Comparison of ENCODE assay signal across 12 cellular contexts in the genomic region with DNA sequence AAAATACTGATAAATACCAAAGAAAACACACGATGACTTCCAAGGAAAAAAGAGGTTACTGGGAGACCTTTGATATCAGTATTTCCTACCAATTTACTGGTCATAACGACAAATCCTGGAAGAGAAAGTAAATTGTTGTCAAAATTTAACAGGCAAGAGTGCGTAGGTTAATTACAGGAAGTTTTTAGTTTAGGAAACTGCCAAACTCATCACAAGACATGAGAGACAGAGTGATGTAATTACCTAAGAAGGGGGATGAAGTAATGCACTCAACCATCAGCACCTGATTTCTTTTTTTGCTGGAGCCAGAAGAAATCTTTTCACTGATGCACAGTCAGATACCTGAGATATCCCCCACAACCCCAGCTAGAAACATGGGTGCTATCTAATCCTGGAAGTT. TPM values are rescaled to one million over a fixed set of nuclear protein-coding genes. Genes with fewer than 3 reads are reported as not detected.
DNase-seq lines count a peak whose midpoint lies in the region; ATAC-seq lines count a peak whose summit lies in the region.
"Had no signal": no experiment of that assay in that cellular context is flagged by ENCODE, and none has a peak within 500 bp of the region (broad histone marks: within the 10 kb centered on the region; RNA-seq: fewer than 3 reads in every experiment).

No MANE protein-coding gene starts in this region.

- in situ Hi-C loops in GM23248 (cut with MboI), result no loop called here

- no peak overlapping the region for H4K91ac ChIP-seq in neuronal stem cell (ENCODE audit: low read depth, low read length, poor library complexity)

- no peaks in the 10 kb centered on the region for H3K79me2 ChIP-seq in GM23248 (ENCODE audit: insufficient read depth)

- no peaks in the 10 kb centered on the region for H3K9me2 ChIP-seq in GM23248 (ENCODE audit: insufficient read depth)

- H3K23ac ChIP-seq in neuronal stem cell (ENCODE audit: low read depth, low read length, poor library complexity), result no peak overlapping the region

- H3K27ac ChIP-seq in GM23248, result no peak overlapping the region
- H3K27ac ChIP-seq in neuronal stem cell (replicated peaks; ENCODE audit: low read length), result no peak overlapping the region
- H3K27ac ChIP-seq: thyroid gland had no signal

- H3K4ac ChIP-seq in neuronal stem cell (ENCODE audit: low read length), result no peak overlapping the region

- peak; percentile 30 for ATAC-seq in GM18498 (IDR thresholded peaks at IDR 0.05; ENCODE audit: unreplicated experiment)
- ATAC-seq in left colon, result peak; percentile 26
- ATAC-seq: SK-N-SH treated with all-trans-retinoic acid at 6 μM for 48 hours had no signal

- H3K9ac ChIP-seq in GM23248, result no peak overlapping the region
- H3K9ac ChIP-seq in neuronal stem cell (ENCODE audit: low read depth, low read length, poor library complexity), result no peak overlapping the region

- intact Hi-C loops in left colon (cut with DNase I, micrococcal nuclease), result no loop called here

- peaks cover 22% of the 10 kb centered on the region for H3K4me1 ChIP-seq in GM23248 (ENCODE audit: insufficient read depth)
- peaks cover 2 to 22% of the 10 kb centered on the region in 2 donors for H3K4me1 ChIP-seq in neuronal stem cell (ENCODE audit: control insufficient read depth in 2 of 2, insufficient read depth in 1 of 2, low read depth in 1 of 2, low read length in 2 of 2)
- H3K4me1 ChIP-seq: thyroid gland had no signal

- H3K18ac ChIP-seq in neuronal stem cell (ENCODE audit: low read length), result no peak overlapping the region

- no peak overlapping the region for H2BK15ac ChIP-seq in neuronal stem cell (ENCODE audit: low read length)

- DNase-seq in GM23248 (no peak), KG1 (lab: John Stamatoyannopoulos, UW) (peak; percentile 12), left colon (no peak), medulla oblongata (ENCODE audit: extremely low spot score) (no peak), neuronal stem cell (ENCODE audit: low spot score) (no peak), ureter (ENCODE audit: low spot score) (no peak)
- DNase-seq in activated effector memory CD4-positive, alpha-beta T cell treated with Interleukin-2 at 50 U/mL for 16 hours, result no peak
- DNase-seq: NCI-H2107, pancreas, thyroid gland had no signal

- no peaks in the 10 kb centered on the region for H3K79me1 ChIP-seq in neuronal stem cell (ENCODE audit: low read depth, low read length)

- H3K14ac ChIP-seq in neuronal stem cell (ENCODE audit: low read length), result no peak overlapping the region

- peaks cover 14% of the 10 kb centered on the region for H3F3A ChIP-seq in GM23248 (ENCODE audit: insufficient read depth)

- H4K20me1 ChIP-seq in GM23248 (ENCODE audit: insufficient read depth), result no peaks in the 10 kb centered on the region

- 69 to 70% methylated on average over 3 of the region's 3 CpGs for WGBS in GM23248 (ENCODE audit: low coverage in 1 of 2, low lambda C conversion rate in 2 of 2, missing lambda C conversion rate in 2 of 2), 2 experiments
- no CpG with 5 or more reads among the region's 3 CpGs for WGBS in neuronal stem cell (ENCODE audit: extremely low coverage in 2 of 2, insufficient read length in 2 of 2, insufficient replicate concordance in 1 of 2), 2 donors

- H3K4me2 ChIP-seq in GM23248 (ENCODE audit: unreplicated experiment), result peak overlapping the region; percentile 64
- no peak overlapping the region for H3K4me2 ChIP-seq in neuronal stem cell (ENCODE audit: insufficient read depth, low read length, poor library complexity, severe bottlenecking)

- no peak overlapping the region for H4K8ac ChIP-seq in neuronal stem cell (ENCODE audit: low read depth, low read length)

- H2BK12ac ChIP-seq in neuronal stem cell (ENCODE audit: low read length), result no peak overlapping the region

- H2BK5ac ChIP-seq in neuronal stem cell (ENCODE audit: low read length), result no peak overlapping the region

- H2AK5ac ChIP-seq in neuronal stem cell (ENCODE audit: low read depth, low read length), result no peak overlapping the region

- H3K36me3 ChIP-seq in GM23248 (ENCODE audit: low read depth) (no peaks in the 10 kb centered on the region), neuronal stem cell (replicated peaks in 1 of 2; ENCODE audit: control insufficient read depth in 2 of 2, insufficient read depth in 2 of 2, low read length in 2 of 2) (no peaks in the 10 kb centered on the region)
- H3K36me3 ChIP-seq: pancreas, thyroid gland had no signal

- no peak overlapping the region for H2AFZ ChIP-seq in GM23248
- H2AFZ ChIP-seq in neuronal stem cell (ENCODE audit: low read length), result no peak overlapping the region

- no peaks in the 10 kb centered on the region for H3K27me3 ChIP-seq in GM23248 (replicated peaks; ENCODE audit: insufficient read depth)
- H3K27me3 ChIP-seq in neuronal stem cell (ENCODE audit: control insufficient read depth in 3 of 3, insufficient read depth in 3 of 3, low read depth in 1 of 3, low read length in 3 of 3), result no peaks in the 10 kb centered on the region
- H3K27me3 ChIP-seq: pancreas, thyroid gland had no signal

- H3K9me3 ChIP-seq in GM23248 (ENCODE audit: low read depth) (no peaks in the 10 kb centered on the region), neuronal stem cell (replicated peaks in 1 of 2; ENCODE audit: control insufficient read depth in 2 of 2, insufficient read depth in 1 of 2, low read depth in 1 of 2, low read length in 2 of 2) (no peaks in the 10 kb centered on the region)
- H3K9me3 ChIP-seq: pancreas, thyroid gland had no signal

- no peak overlapping the region for H2BK120ac ChIP-seq in neuronal stem cell (ENCODE audit: low read depth, low read length)

- H3K4me3 ChIP-seq in GM23248, result no peak overlapping the region
- H3K4me3 ChIP-seq in neuronal stem cell (ENCODE audit: low read length in 2 of 2), result no peak overlapping the region
- H3K4me3 ChIP-seq: pancreas, thyroid gland had no signal

RNA-seq across cellular contexts. Expression of gene MACC1, which starts 16.8 kb away (rescaled TPM):
- 0.11 and 0.13 TPM in 2 replicates for total RNA-seq in GM23248 (2014; rRNA removed; shearing (Covaris generic))
- polyA plus RNA-seq in GM23248 (2016; fragmentation: Nextera tagmentation; extraction: Ambion mirVana), result 0.03 and 0.05 TPM in 2 replicates
- total RNA-seq in left colon, result 1 to 10 TPM; 8.9 to 9.7 TPM
- 0.42 TPM for polyA plus RNA-seq in neuronal stem cell (2013, experiment 1 of 2)
- 0.44 TPM for polyA plus RNA-seq in neuronal stem cell (2013, experiment 2 of 2)
- 35.2 TPM for total RNA-seq in ureter
